8 cellular contexts compared by ENCODE assay signal in the genomic region with DNA sequence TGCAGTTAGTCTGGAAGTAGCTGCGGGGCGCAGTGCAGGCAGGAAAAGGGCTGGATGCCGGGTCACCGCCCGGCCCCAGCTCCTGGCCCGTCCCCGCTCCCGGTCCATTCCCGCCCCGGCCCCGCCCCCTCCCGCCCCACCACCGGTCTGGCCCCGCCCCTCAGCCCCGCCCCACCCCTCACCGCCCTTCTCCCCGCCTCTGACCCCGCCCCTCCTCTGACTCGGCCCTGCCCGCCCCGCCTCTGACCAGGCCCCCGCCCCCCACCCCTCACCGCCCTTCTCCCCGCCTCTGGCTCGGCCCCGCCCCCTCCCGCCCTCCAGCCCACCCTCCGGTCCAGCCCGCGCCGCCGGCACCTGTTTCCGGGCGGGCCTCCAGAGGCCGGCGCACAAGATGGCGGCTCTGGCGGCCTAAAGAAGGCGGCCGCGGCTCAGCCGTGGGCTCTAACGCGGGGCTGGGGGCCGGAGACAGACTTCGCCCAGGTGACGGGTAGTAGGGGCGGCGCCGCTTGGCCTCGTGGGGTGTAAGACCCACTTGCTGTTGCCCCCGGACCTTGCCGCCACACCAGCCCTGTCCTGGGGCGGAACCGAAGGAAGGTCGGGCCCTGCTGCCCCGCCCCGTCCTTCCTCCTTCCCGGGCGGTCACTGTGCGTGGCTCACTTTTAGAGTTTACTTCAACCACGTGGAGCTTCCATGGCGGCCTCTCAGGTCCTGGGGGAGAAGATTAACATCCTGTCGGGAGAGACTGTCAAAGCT. TPM values are rescaled to one million over a fixed set of nuclear protein-coding genes. Genes with fewer than 3 reads are reported as not detected.
DNase-seq lines count a peak whose midpoint lies in the region; ATAC-seq and TF ChIP-seq lines count a peak whose summit lies in the region.

UBIAD1 (plus strand) TSS at position 357 of the 753 bp plus-strand sequence; CDS start at position 691, 334 bp downstream.

- H3K4me1 ChIP-seq in esophagus (ENCODE audit: control insufficient read depth in 2 of 2, insufficient read depth in 2 of 2, low read length in 1 of 2) (peaks cover 2 to 7% of the 10 kb centered on the region in 2 donors), muscle layer of colon (ENCODE audit: insufficient read depth, low read length) (peaks cover 16% of the 10 kb centered on the region)

- H3K27ac ChIP-seq in esophagus (ENCODE audit: low read depth in 2 of 2, low read length in 1 of 2) (peak within 1 kb of the TSS; percentile 96 to 97), muscle layer of colon (ENCODE audit: low read depth, low read length) (peak within 1 kb of the TSS; percentile 85)

- peak; percentile 73 for ATAC-seq in GM21526 (IDR thresholded peaks at IDR 0.05; ENCODE audit: low FRiP score, unreplicated experiment)

- WGBS in esophagus, 2 donors = 0 to 1% methylated on average over 33 to 61 of the region's 64 CpGs

- H3K9me3 ChIP-seq in esophagus (ENCODE audit: control insufficient read depth in 2 of 2, insufficient read depth in 1 of 2, low read depth in 1 of 2, low read length in 1 of 2) (no peaks in the 10 kb centered on the region), muscle layer of colon (ENCODE audit: low read length) (no peaks in the 10 kb centered on the region)

- peak; percentile 79 for DNase-seq in DMS153 (lab: John Stamatoyannopoulos, UW)
- peak; percentile 76 for DNase-seq in HuH-7 (ENCODE audit: low spot score)
- peak; percentile 82 for DNase-seq in activated T-cell treated with anti-CD3 and anti-CD28 coated beads, Interleukin-2, amount 50 U/mL, for 1 hour
- DNase-seq in stimulated activated CD8-positive, alpha-beta memory T cell treated with anti-CD3 and anti-CD28 coated beads, Interleukin-7, amount 100 ng/mL, for 1 hour (ENCODE audit: low read depth in 2 of 2) = peak; percentile 72 to 73

- no peaks in the 10 kb centered on the region for H3K27me3 ChIP-seq in esophagus (ENCODE audit: control insufficient read depth in 1 of 2, insufficient read depth in 2 of 2, low read length in 2 of 2)
- no peaks in the 10 kb centered on the region for H3K27me3 ChIP-seq in muscle layer of colon (ENCODE audit: control insufficient read depth in 1 of 2, insufficient read depth in 2 of 2, low read length in 2 of 2)

- H3K4me3 ChIP-seq in esophagus (ENCODE audit: low read depth in 1 of 2, low read length in 2 of 2) (peak within 1 kb of the TSS; percentile 84 to 95), muscle layer of colon (ENCODE audit: low read depth in 1 of 2, low read length in 2 of 2) (peak within 1 kb of the TSS; percentile 60 to 89)

- peaks cover 0 to 2% of the 10 kb centered on the region in 2 donors for H3K36me3 ChIP-seq in esophagus (ENCODE audit: control insufficient read depth in 2 of 2, insufficient read depth in 2 of 2, low read length in 1 of 2)
- H3K36me3 ChIP-seq in muscle layer of colon (ENCODE audit: insufficient read depth, low read length) = peaks cover 5% of the 10 kb centered on the region

- H3K9ac ChIP-seq in muscle layer of colon (ENCODE audit: low read length) = peak within 1 kb of the TSS; percentile 72

TF ChIP-seq in PFSK-1, 5 proteins besides CTCF, POLR2A, EP300 and RAD21:
- TF ChIP-seq SIN3A (IDR thresholded peaks at IDR 0.05; ENCODE audit: borderline replicate concordance, insufficient read depth, low read length) (peak; percentile 94; the same call in 1 of the 2 replicates), FOXP2 (optimal IDR thresholded peaks at IDR 0.05; ENCODE audit: borderline replicate concordance, extremely low read depth, extremely low read length, insufficient read depth) (no peak), POLR2AphosphoS5 (IDR thresholded peaks at IDR 0.05; ENCODE audit: low read depth, low read length) (peak; percentile 81), REST (IDR thresholded peaks at IDR 0.05; ENCODE audit: insufficient read depth in 1 of 2, low read depth in 2 of 2, low read length in 2 of 2) (peak in 1 of 2 experiments; percentile 18; a peak in 1 of 4 replicates), TAF1 (IDR thresholded peaks at IDR 0.05; ENCODE audit: borderline replicate concordance, insufficient read depth, low read length) (peak; percentile 81; the same call in 1 of the 2 replicates)

RNA-seq across cellular contexts. Expression of gene UBIAD1, which starts in this region (rescaled TPM):
- polyA plus RNA-seq in PFSK-1 (2012; ENCODE audit: insufficient read length, low read depth) = 34.8 TPM
- polyA plus RNA-seq in esophagus = 1 to 10 TPM; 3.0 to 6.6 TPM

Comparison
In these comparisons a context has a peak if more than half of its experiments do, and no peak if none do; other contexts are left out.
1. Peak in every context shown above with its lines: DNase-seq, ATAC-seq, H3K4me3 ChIP-seq and H3K27ac ChIP-seq.